25 cellular contexts compared by ENCODE assay signal in the genomic region with DNA sequence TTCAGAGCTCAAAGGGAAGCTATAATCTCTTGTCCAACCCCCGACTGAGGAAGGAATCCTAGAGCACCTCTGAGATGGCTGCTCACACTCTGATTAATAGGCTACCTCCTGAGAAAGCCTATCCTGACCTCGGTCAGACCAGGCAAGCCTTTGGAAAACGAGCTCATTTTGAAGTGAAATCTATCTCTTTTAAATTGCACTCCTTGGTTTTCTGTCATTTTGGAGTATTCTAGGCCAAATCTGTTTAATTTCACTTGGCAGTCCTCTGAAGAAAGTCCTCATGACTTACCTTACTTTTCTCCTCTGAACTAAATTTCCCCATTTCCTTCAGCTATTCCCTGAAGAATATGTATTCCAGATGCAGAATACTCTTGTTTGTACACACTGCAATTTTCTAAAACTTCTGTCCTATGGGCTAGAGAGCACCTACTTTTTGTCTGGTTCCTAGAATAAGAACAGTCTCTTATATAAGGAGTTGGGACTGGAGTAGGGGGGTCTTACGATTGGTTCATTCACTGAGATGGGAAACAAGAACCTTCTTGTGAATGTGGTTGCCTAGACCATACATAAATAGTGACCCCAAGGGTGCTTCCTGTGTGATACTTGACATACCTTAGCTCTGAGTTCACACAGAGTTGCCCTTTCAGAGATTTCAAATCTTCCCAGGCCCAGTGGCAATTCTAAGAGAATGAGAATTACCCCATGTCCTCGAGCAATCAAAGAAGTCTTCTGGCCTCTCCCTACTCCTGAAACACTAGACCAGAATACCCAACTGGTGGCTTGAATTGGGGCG. TPM values are rescaled to one million over a fixed set of nuclear protein-coding genes. Genes with fewer than 3 reads are reported as not detected.
DNase-seq lines count a peak whose midpoint lies in the region; ATAC-seq and TF ChIP-seq lines count a peak whose summit lies in the region.
"Had no signal": no experiment of that assay in that cellular context is flagged by ENCODE, and none has a peak within 500 bp of the region (broad histone marks: within the 10 kb centered on the region; RNA-seq: fewer than 3 reads in every experiment).

No MANE protein-coding gene starts in this region.

- no peak overlapping the region for H3K27ac ChIP-seq in BLaER1 treated with 17β-estradiol and CSF1 and Interleukin-3, amounts not matched to agents 10 nM and 100 nM
- H3K27ac ChIP-seq in GM23338 (ENCODE audit: low read depth): no peak overlapping the region
- H3K27ac ChIP-seq: cardiac muscle cell, esophagus squamous epithelium, PC-9, sigmoid colon, transverse colon had no signal

- H4K20me1 ChIP-seq in BLaER1 treated with 17β-estradiol and CSF1 and Interleukin-3, amounts not matched to agents 10 nM and 100 nM: no peaks in the 10 kb centered on the region
- no peaks in the 10 kb centered on the region for H4K20me1 ChIP-seq in GM23338 (replicated peaks; ENCODE audit: insufficient read depth)

- no peaks in the 10 kb centered on the region for H3K36me3 Mint-ChIP-seq in GM23338 (ENCODE audit: low read depth)
- no peaks in the 10 kb centered on the region for H3K36me3 Mint-ChIP-seq in activated CD8-positive, alpha-beta memory T cell treated with anti-CD3 and anti-CD28 coated beads, Interleukin-2, amount 10 ng/mL, durations not matched to agents 7 days and 5 days
- H3K36me3 Mint-ChIP-seq: naive thymus-derived CD8-positive, alpha-beta T cell had no signal

- CTCF ChIA-PET in activated CD8-positive, alpha-beta memory T cell treated with anti-CD3 and anti-CD28 coated beads, Interleukin-2, amount 10 ng/mL, durations not matched to agents 7 days and 5 days (lab: Charles Lee): interaction anchor here (2.0 kb wide), 1 partner anchor 12 kb away, joined by 7 read pairs; no protein-coding TSS in a partner anchor

- H2AFZ ChIP-seq in GM23338: no peak overlapping the region
- H2AFZ ChIP-seq: PC-9 had no signal

- peak overlapping the region in 9 of 11 experiments; percentile 4 to 73 (median 44); a peak in 16 of 22 replicates for H3K4me2 ChIP-seq in BLaER1 treated with 17β-estradiol and CSF1 and Interleukin-3, amounts not matched to agents 10 nM and 100 nM
- no peak overlapping the region for H3K4me2 ChIP-seq in GM23338
- H3K4me2 ChIP-seq: PC-9 had no signal

- H3K27me3 Mint-ChIP-seq in GM23338 (ENCODE audit: insufficient read depth, low read depth, poor library complexity): peaks cover 6% of the 10 kb centered on the region
- H3K27me3 Mint-ChIP-seq in activated CD8-positive, alpha-beta memory T cell treated with anti-CD3 and anti-CD28 coated beads, Interleukin-2, amount 10 ng/mL, durations not matched to agents 7 days and 5 days: no peaks in the 10 kb centered on the region

- peaks cover 0 to 2% (median 0%) of the 10 kb centered on the region in 11 experiments; a peak in 3 of 22 replicates for H3K9me3 ChIP-seq in BLaER1 treated with 17β-estradiol and CSF1 and Interleukin-3, amounts not matched to agents 10 nM and 100 nM (replicated peaks in 1 of 11)
- H3K9me3 ChIP-seq: esophagus squamous epithelium, sigmoid colon, transverse colon had no signal

- H3K36me3 ChIP-seq in BLaER1 treated with 17β-estradiol and CSF1 and Interleukin-3, amounts not matched to agents 10 nM and 100 nM: no peaks in the 10 kb centered on the region
- H3K36me3 ChIP-seq in GM23338 (ENCODE audit: insufficient read depth): no peaks in the 10 kb centered on the region; the same call in 1 of the 2 replicates
- H3K36me3 ChIP-seq: cardiac muscle cell, esophagus squamous epithelium, sigmoid colon, transverse colon had no signal

- H3K9ac ChIP-seq in BLaER1 treated with 17β-estradiol and CSF1 and Interleukin-3, amounts not matched to agents 10 nM and 100 nM: no peak overlapping the region

- peaks cover 17 to 35% (median 24%) of the 10 kb centered on the region in 10 experiments for H3K4me1 ChIP-seq in BLaER1 treated with 17β-estradiol and CSF1 and Interleukin-3, amounts not matched to agents 10 nM and 100 nM
- H3K4me1 ChIP-seq in GM23338 (ENCODE audit: insufficient read depth): no peaks in the 10 kb centered on the region
- H3K4me1 ChIP-seq: esophagus squamous epithelium, transverse colon had no signal

- no peaks in the 10 kb centered on the region for H3K79me2 ChIP-seq in GM23338 (replicated peaks; ENCODE audit: insufficient read depth)

- peaks cover 2% of the 10 kb centered on the region; the same call in 1 of the 3 replicates for H3K9me3 Mint-ChIP-seq in GM23338
- no peaks in the 10 kb centered on the region for H3K9me3 Mint-ChIP-seq in activated CD8-positive, alpha-beta memory T cell treated with anti-CD3 and anti-CD28 coated beads, Interleukin-2, amount 10 ng/mL, durations not matched to agents 7 days and 5 days (ENCODE audit: low read depth)

- no peak overlapping the region for H3K4me3 ChIP-seq in BLaER1 treated with 17β-estradiol and CSF1 and Interleukin-3, amounts not matched to agents 10 nM and 100 nM
- H3K4me3 ChIP-seq in GM23338: no peak overlapping the region
- H3K4me3 ChIP-seq: cardiac muscle cell, esophagus squamous epithelium, PC-9, sigmoid colon, transverse colon had no signal

- peaks cover 6% of the 10 kb centered on the region for H3K9me2 ChIP-seq in GM23338 (ENCODE audit: insufficient read depth)

- no peak overlapping the region for H3K4me3 Mint-ChIP-seq in GM23338
- no peak overlapping the region for H3K4me3 Mint-ChIP-seq in activated CD8-positive, alpha-beta memory T cell treated with anti-CD3 and anti-CD28 coated beads, Interleukin-2, amount 10 ng/mL, durations not matched to agents 7 days and 5 days
- H3K4me3 Mint-ChIP-seq: activated CD8-positive, alpha-beta T cell treated with anti-CD3 and anti-CD28 coated beads, Interleukin-2, amount 10 ng/mL, durations not matched to agents 7 days and 5 days; naive thymus-derived CD8-positive, alpha-beta T cell; WTC11 had no signal

- no peaks in the 10 kb centered on the region for H3F3A ChIP-seq in GM23338 (replicated peaks; ENCODE audit: low read depth)

- no peaks in the 10 kb centered on the region for H3K4me1 Mint-ChIP-seq in GM23338
- H3K4me1 Mint-ChIP-seq in activated CD8-positive, alpha-beta memory T cell treated with anti-CD3 and anti-CD28 coated beads, Interleukin-2, amount 10 ng/mL, durations not matched to agents 7 days and 5 days: peaks cover 5% of the 10 kb centered on the region
- H3K4me1 Mint-ChIP-seq: WTC11 had no signal

- H3K27me3 ChIP-seq in BLaER1 treated with 17β-estradiol and CSF1 and Interleukin-3, amounts not matched to agents 10 nM and 100 nM: no peaks in the 10 kb centered on the region
- no peaks in the 10 kb centered on the region for H3K27me3 ChIP-seq in GM23338 (ENCODE audit: insufficient read depth)
- H3K27me3 ChIP-seq: cardiac muscle cell, esophagus squamous epithelium, sigmoid colon, transverse colon had no signal

- no peak for TF ChIP-seq CTCF in GM23338 (conservative IDR thresholded peaks at IDR 0.05; ENCODE audit: low read depth in 2 of 2)

- no peak overlapping the region for H3K27ac Mint-ChIP-seq in GM23338
- no peak overlapping the region for H3K27ac Mint-ChIP-seq in activated CD8-positive, alpha-beta memory T cell treated with anti-CD3 and anti-CD28 coated beads, Interleukin-2, amount 10 ng/mL, durations not matched to agents 7 days and 5 days
- H3K27ac Mint-ChIP-seq: activated CD8-positive, alpha-beta T cell treated with anti-CD3 and anti-CD28 coated beads, Interleukin-2, amount 10 ng/mL, durations not matched to agents 7 days and 5 days; WTC11 had no signal

- ATAC-seq in GM23338: no peak
- no peak for ATAC-seq in activated CD8-positive, alpha-beta memory T cell treated with anti-CD3 and anti-CD28 coated beads, Interleukin-2, amount 10 ng/mL, durations not matched to agents 7 days and 5 days
- ATAC-seq: activated CD8-positive, alpha-beta T cell treated with anti-CD3 and anti-CD28 coated beads, Interleukin-2, amount 10 ng/mL, durations not matched to agents 7 days and 5 days; stimulated activated naive CD8-positive, alpha-beta T cell treated with anti-CD3 and anti-CD28 coated beads, Interleukin-15, Interleukin-2, amounts not matched to agents 100 U/mL and 50 U/mL, for 24 hours; WTC11 had no signal

- peak; percentile 3 for DNase-seq in GM23338 (ENCODE audit: low spot score)
- DNase-seq in RPMI7951 (ENCODE audit: low read depth): peak; percentile 17
- peak; percentile 17 for DNase-seq in iris pigment epithelial cell (ENCODE audit: low read depth)
- no peak for DNase-seq in activated CD8-positive, alpha-beta memory T cell treated with anti-CD3 and anti-CD28 coated beads, Interleukin-2, amount 50 U/mL, for 4 hours
- no peak for DNase-seq in Ammon's horn (ENCODE audit: low spot score)
- no peak for DNase-seq in stimulated activated CD4-positive, alpha-beta T cell treated with anti-CD3 and anti-CD28 coated beads, Interleukin-4, amount 100 ng/mL, for 1 hour
- DNase-seq in activated CD8-positive, alpha-beta memory T cell treated with anti-CD3 and anti-CD28 coated beads, Interleukin-2, amount 10 ng/mL, durations not matched to agents 7 days and 5 days: no peak
- DNase-seq: activated CD8-positive, alpha-beta T cell treated with anti-CD3 and anti-CD28 coated beads, Interleukin-2, amount 10 ng/mL, durations not matched to agents 7 days and 5 days; COR-L47; effector CD8-positive, alpha-beta T cell; esophagus squamous epithelium; Karpas-422; kidney; mammary epithelial cell; naive thymus-derived CD8-positive, alpha-beta T cell; NCI-H1417; NCI-H2171; NCI-H748 treated with DMSO at 0.1 percent for 48 hours; PC-9; sigmoid colon; stimulated activated naive CD8-positive, alpha-beta T cell treated with anti-CD3 and anti-CD28 coated beads, Interleukin-15, Interleukin-2, amounts not matched to agents 100 U/mL and 50 U/mL, for 24 hours; transverse colon had no signal

TF ChIP-seq in GM23338, 12 proteins besides CTCF, POLR2A, EP300 and RAD21:
- TF ChIP-seq, protein P1, sequence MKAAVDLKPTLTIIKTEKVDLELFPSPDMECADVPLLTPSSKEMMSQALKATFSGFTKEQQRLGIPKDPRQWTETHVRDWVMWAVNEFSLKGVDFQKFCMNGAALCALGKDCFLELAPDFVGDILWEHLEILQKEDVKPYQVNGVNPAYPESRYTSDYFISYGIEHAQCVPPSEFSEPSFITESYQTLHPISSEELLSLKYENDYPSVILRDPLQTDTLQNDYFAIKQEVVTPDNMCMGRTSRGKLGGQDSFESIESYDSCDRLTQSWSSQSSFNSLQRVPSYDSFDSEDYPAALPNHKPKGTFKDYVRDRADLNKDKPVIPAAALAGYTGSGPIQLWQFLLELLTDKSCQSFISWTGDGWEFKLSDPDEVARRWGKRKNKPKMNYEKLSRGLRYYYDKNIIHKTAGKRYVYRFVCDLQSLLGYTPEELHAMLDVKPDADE (IDR thresholded peaks at IDR 0.05): no peak
- no peak for TF ChIP-seq EZH2 (IDR thresholded peaks at IDR 0.05; ENCODE audit: low read depth, unreplicated experiment)
- TF ChIP-seq CREB1 (CRISPR knock-in tag; IDR thresholded peaks at IDR 0.05; ENCODE audit: low read depth): no peak

RNA-seq across cellular contexts. Expression of a gene that starts 31.9 kb away (rescaled TPM):
- total RNA-seq in GM23338 (2014; rRNA removed; shearing (Covaris generic)): 19.7 and 21.4 TPM in 2 replicates
- polyA plus RNA-seq in GM23338 (2016; fragmentation: Nextera tagmentation; extraction: Ambion mirVana): 49.4 and 51.2 TPM in 2 replicates
- 11.5 and 12.3 TPM in 2 replicates for total RNA-seq in RPMI7951 (2014; rRNA removed; shearing (Covaris generic))
- total RNA-seq in activated CD8-positive, alpha-beta memory T cell treated with anti-CD3 and anti-CD28 coated beads, Interleukin-2, amount 10 ng/mL, durations not matched to agents 7 days and 5 days: 10 to 100 TPM; 72.0 to 99.5 TPM

Comparison
In these comparisons a context has a peak if more than half of its experiments do, and no peak if none do; other contexts are left out.
1. DNase-seq: peak in GM23338 (single experiment), RPMI7951 (single experiment) and iris pigment epithelial cell (single experiment); none in activated CD8-positive, alpha-beta memory T cell treated with anti-CD3 and anti-CD28 coated beads, Interleukin-2, amount 50 U/mL, for 4 hours (single experiment), Ammon's horn (single experiment), stimulated activated CD4-positive, alpha-beta T cell treated with anti-CD3 and anti-CD28 coated beads, Interleukin-4, amount 100 ng/mL, for 1 hour (single experiment) and activated CD8-positive, alpha-beta memory T cell treated with anti-CD3 and anti-CD28 coated beads, Interleukin-2, amount 10 ng/mL, durations not matched to agents 7 days and 5 days (single experiment).